ENCODE assay signal across 6 cellular contexts in the genomic region with DNA sequence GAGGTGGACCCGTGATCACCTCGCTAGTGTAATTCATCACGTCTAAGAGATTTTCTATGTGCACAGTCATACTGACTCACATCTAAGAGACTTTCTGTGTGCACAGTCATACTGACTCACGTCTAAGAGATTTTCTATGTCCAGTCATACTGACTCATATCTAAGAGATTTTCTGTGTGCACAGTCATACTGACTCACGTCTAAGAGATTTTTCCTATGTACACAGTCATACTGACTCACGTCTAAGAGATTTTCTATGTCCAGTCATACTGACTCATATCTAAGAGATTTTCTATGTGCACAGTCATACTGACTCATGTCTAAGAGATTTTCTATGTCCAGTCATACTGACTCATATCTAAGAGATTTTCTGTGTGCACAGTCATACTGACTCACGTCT.
DNase-seq lines count a peak whose midpoint lies in the region; ATAC-seq, FAIRE-seq and TF ChIP-seq lines count a peak whose summit lies in the region.
"Not testable (repeated sequence)": the region's sequence is repeated elsewhere in the genome, so short reads cannot be mapped to it uniquely, and the experiment has no call there.

No MANE protein-coding gene starts in this region.

- FAIRE-seq in astrocyte (lab: Jason Lieb, UNC): not testable (repeated sequence)

- not testable (repeated sequence) for ATAC-seq in HCT116

- peak overlapping the region; percentile 83 for H3K27ac Mint-ChIP-seq in activated T-cell treated with anti-CD3 and anti-CD28 coated beads, Interleukin-2, amount 50 U/mL, for 24 hours
- H3K27ac Mint-ChIP-seq in astrocyte (ENCODE audit: unreplicated experiment): peak overlapping the region; percentile 92
- H3K27ac Mint-ChIP-seq in osteocyte (ENCODE audit: unreplicated experiment): peak overlapping the region; percentile 8
- peak overlapping the region; percentile 80 for H3K27ac Mint-ChIP-seq in type B pancreatic cell

- H3K36me3 Mint-ChIP-seq in activated T-cell treated with anti-CD3 and anti-CD28 coated beads, Interleukin-2, amount 50 U/mL, for 24 hours (ENCODE audit: low read depth); astrocyte (ENCODE audit: low read depth, unreplicated experiment); osteocyte (ENCODE audit: unreplicated experiment); type B pancreatic cell: not testable (repeated sequence)

- H3K27ac ChIP-seq in HCT116 (ENCODE audit: low read depth, low read length): peak overlapping the region; percentile 92; the same call in 1 of the 2 replicates
- peak overlapping the region; percentile 58 for H3K27ac ChIP-seq in PC-9
- not testable (repeated sequence) for H3K27ac ChIP-seq in astrocyte (ENCODE audit: low read depth, low read length)

- not testable (repeated sequence) for H3K9me3 ChIP-seq in HCT116 (ENCODE audit: control insufficient read depth in 1 of 2, insufficient read depth in 1 of 2, low read depth in 1 of 2, low read length in 2 of 2)
- H3K9me3 ChIP-seq in PC-9 (ENCODE audit: insufficient read depth, low read depth) (peaks cover 13% of the 10 kb centered on the region), astrocyte (ENCODE audit: insufficient read depth, low read depth, low read length) (peaks cover 21% of the 10 kb centered on the region)

- POLR2A ChIA-PET in HCT116 (lab: Charles Lee); PC-9 (lab: Charles Lee; ENCODE audit: unreplicated experiment): not testable (repeated sequence)

- not testable (repeated sequence) for H3K36me3 ChIP-seq in HCT116 (ENCODE audit: control insufficient read depth in 1 of 2, insufficient read depth in 2 of 2, low read length in 2 of 2); PC-9 (ENCODE audit: low read depth); astrocyte (ENCODE audit: insufficient read depth, low read length)

- not testable (repeated sequence) for H2AFZ ChIP-seq in HCT116 (ENCODE audit: low read depth, low read length, poor library complexity, severe bottlenecking); PC-9; astrocyte (ENCODE audit: low read depth, low read length)

- RAD21 ChIA-PET in HCT116 (lab: Charles Lee; ENCODE audit: low non-redundant PET in 1 of 2, low total read pairs in 2 of 2, uncharacterized antibody in 2 of 2, unreplicated experiment in 2 of 2): not testable (repeated sequence)

- H3K4me3 ChIP-seq in HCT116 (replicated peaks in 1 of 2; ENCODE audit: low read depth in 1 of 2, low read length in 2 of 2); PC-9; astrocyte (ENCODE audit: insufficient read depth, low read depth, low read length): not testable (repeated sequence)

- H3K79me2 ChIP-seq in HCT116 (ENCODE audit: insufficient read depth, low read length); PC-9 (ENCODE audit: low read depth); astrocyte (ENCODE audit: insufficient read depth, low read length): not testable (repeated sequence)

- TF ChIP-seq POLR2A in HCT116 (IDR thresholded peaks at IDR 0.05; ENCODE audit: borderline replicate concordance, extremely low read depth, insufficient read depth, insufficient read length): not testable (repeated sequence)

- not testable (repeated sequence) for BruUV-seq in HCT116 (replicated peaks; lab: Mats Ljungman, UMichigan); PC-9 (replicated peaks; lab: Mats Ljungman, UMichigan)

- not testable (repeated sequence) for H3K9me3 Mint-ChIP-seq in activated T-cell treated with anti-CD3 and anti-CD28 coated beads, Interleukin-2, amount 50 U/mL, for 24 hours; osteocyte (ENCODE audit: unreplicated experiment); type B pancreatic cell
- peaks cover 19% of the 10 kb centered on the region for H3K9me3 Mint-ChIP-seq in astrocyte (ENCODE audit: unreplicated experiment)

- not testable (repeated sequence) for H3K27me3 ChIP-seq in HCT116 (ENCODE audit: insufficient read depth, low read length); astrocyte (ENCODE audit: insufficient read depth, low read length)
- peaks cover 36% of the 10 kb centered on the region for H3K27me3 ChIP-seq in PC-9 (ENCODE audit: insufficient read depth, low read depth)

- H3F3A ChIP-seq in PC-9 (ENCODE audit: insufficient read depth, low read depth): peaks cover 28% of the 10 kb centered on the region

- H3K4me1 Mint-ChIP-seq in activated T-cell treated with anti-CD3 and anti-CD28 coated beads, Interleukin-2, amount 50 U/mL, for 24 hours (ENCODE audit: low read depth); astrocyte (ENCODE audit: low read depth, unreplicated experiment); osteocyte (ENCODE audit: unreplicated experiment); type B pancreatic cell (ENCODE audit: unreplicated experiment): not testable (repeated sequence)

- not testable (repeated sequence) for TF ChIP-seq CTCF in HCT116 (IDR thresholded peaks at IDR 0.05 in 2 of 3, conservative IDR thresholded peaks at IDR 0.05 in 1 of 3; ENCODE audit: borderline replicate concordance in 1 of 3, insufficient read depth in 1 of 3, low read depth in 2 of 3, low read length in 2 of 3); PC-9 (conservative IDR thresholded peaks at IDR 0.05); astrocyte (IDR thresholded peaks at IDR 0.05; ENCODE audit: insufficient read depth, low read depth, low read length); osteocyte (IDR thresholded peaks at IDR 0.05); type B pancreatic cell (conservative IDR thresholded peaks at IDR 0.05)

- CTCF ChIA-PET in HCT116 (lab: Charles Lee); PC-9 (lab: Charles Lee): not testable (repeated sequence)

- not testable (repeated sequence) for H4K20me1 ChIP-seq in HCT116 (ENCODE audit: insufficient read depth); PC-9 (ENCODE audit: insufficient read depth); astrocyte (ENCODE audit: insufficient read depth, low read length)

- H3K4me2 ChIP-seq in HCT116 (ENCODE audit: low read length); PC-9; astrocyte (ENCODE audit: low read length): not testable (repeated sequence)

- TF ChIP-seq RAD21 in HCT116 (IDR thresholded peaks at IDR 0.05; ENCODE audit: low read depth): not testable (repeated sequence)

- 0 out of 2 replicates have a peak overlapping the region, but pooled peaks have one; percentile 10 for H3K9ac ChIP-seq in HCT116 (ENCODE audit: low read length)
- H3K9ac ChIP-seq in astrocyte (ENCODE audit: low read length): not testable (repeated sequence)

- DNase-seq in HCT116 (ENCODE audit: low read depth, low spot score): peak; percentile 28
- not testable (repeated sequence) for DNase-seq in PC-9; activated T-cell treated with anti-CD3 and anti-CD28 coated beads, Interleukin-2, amount 50 U/mL, for 24 hours; astrocyte (ENCODE audit: low read depth); osteocyte (ENCODE audit: extremely low spot score, unreplicated experiment); type B pancreatic cell (ENCODE audit: extremely low spot score, unreplicated experiment)

- H3K9me2 ChIP-seq in HCT116 (ENCODE audit: insufficient read depth); PC-9 (ENCODE audit: insufficient read depth): not testable (repeated sequence)

- H3K4me1 ChIP-seq in HCT116 (ENCODE audit: control insufficient read depth in 1 of 2, insufficient read depth in 2 of 2, low read length in 2 of 2); PC-9 (replicated peaks; ENCODE audit: insufficient read depth); astrocyte (ENCODE audit: insufficient read depth, low read length): not testable (repeated sequence)

- peaks cover 38% of the 10 kb centered on the region for H3K27me3 Mint-ChIP-seq in activated T-cell treated with anti-CD3 and anti-CD28 coated beads, Interleukin-2, amount 50 U/mL, for 24 hours
- not testable (repeated sequence) for H3K27me3 Mint-ChIP-seq in astrocyte (ENCODE audit: low read depth, unreplicated experiment); osteocyte (ENCODE audit: unreplicated experiment)
- H3K27me3 Mint-ChIP-seq in type B pancreatic cell: peaks cover 21% of the 10 kb centered on the region

- H3K4me3 Mint-ChIP-seq in activated T-cell treated with anti-CD3 and anti-CD28 coated beads, Interleukin-2, amount 50 U/mL, for 24 hours; astrocyte (ENCODE audit: unreplicated experiment); osteocyte (ENCODE audit: unreplicated experiment); type B pancreatic cell: not testable (repeated sequence)

- intact Hi-C loops in HCT116 (cut with micrococcal nuclease); PC-9 (cut with micrococcal nuclease; ENCODE audit: unreplicated experiment): not testable (repeated sequence)

TF ChIP-seq in HCT116, 20 proteins besides CTCF, POLR2A, EP300 and RAD21:
- TF ChIP-seq JUND (IDR thresholded peaks at IDR 0.05) (peak; percentile 67; the same call in 1 of the 2 replicates), SRF (IDR thresholded peaks at IDR 0.05; ENCODE audit: low read depth) (peak; percentile 41; the same call in 1 of the 2 replicates), SP1 (IDR thresholded peaks at IDR 0.05; ENCODE audit: low read depth) (0 out of 2 replicates have a peak, but pooled peaks have one; percentile 12), FOSL1 (IDR thresholded peaks at IDR 0.05; ENCODE audit: low read depth) (peak; percentile 73)

Comparison
In these comparisons a context has a peak if more than half of its experiments do, and no peak if none do; other contexts are left out.
1. H3K27ac Mint-ChIP-seq: peak in every context shown above with its lines; median percentile 92 in astrocyte; 83 in activated T-cell treated with anti-CD3 and anti-CD28 coated beads, Interleukin-2, amount 50 U/mL, for 24 hours; 80 in type B pancreatic cell; 8 in osteocyte.